8 cellular contexts compared by ENCODE assay signal in genomic region chr12:25364529-25365339, GRCh38.
DNase-seq lines count a peak whose midpoint lies in the region; ATAC-seq and TF ChIP-seq lines count a peak whose summit lies in the region.

No MANE protein-coding gene starts in this region.

- H3K9ac ChIP-seq in mammary epithelial cell (ENCODE audit: insufficient read depth, low read length), result no peak overlapping the region

- H3K36me3 Mint-ChIP-seq in CD8-positive, alpha-beta T cell, result no peaks in the 10 kb centered on the region
- H3K36me3 Mint-ChIP-seq in activated naive CD8-positive, alpha-beta T cell, result no peaks in the 10 kb centered on the region

- H3K9me3 ChIP-seq in CD8-positive, alpha-beta T cell (ENCODE audit: low read length), result no peaks in the 10 kb centered on the region
- no peaks in the 10 kb centered on the region for H3K9me3 ChIP-seq in mammary epithelial cell (replicated peaks; ENCODE audit: insufficient read depth, low read length)

- CTCF ChIA-PET in CD8-positive, alpha-beta T cell (lab: Charles Lee), result interaction anchor here (0.7 to 1.1 kb wide), 3 partner anchors 8 to 123 kb away, joined by 3 to 4 read pairs (median 4); no protein-coding TSS in a partner anchor
- CTCF ChIA-PET in mammary epithelial cell (lab: Charles Lee; ENCODE audit: low non-redundant PET), result no interaction called here

- no peak overlapping the region for H3K4me2 ChIP-seq in mammary epithelial cell (ENCODE audit: insufficient read depth, low read depth, low read length)

- POLR2A ChIA-PET in CD8-positive, alpha-beta T cell (lab: Charles Lee), result interaction anchor here (0.5 to 1.8 kb wide), 7 partner anchors 11 to 1649 kb away, joined by 3 to 6 read pairs (median 3); partner anchors contain the start of gene KRAS

- ATAC-seq in CD8-positive, alpha-beta T cell, result peak; percentile 55
- ATAC-seq in GM19468 (IDR thresholded peaks at IDR 0.05; ENCODE audit: extremely low read depth, unreplicated experiment), result peak; percentile 62
- peak; percentile 86 for ATAC-seq in HG03439 (IDR thresholded peaks at IDR 0.05; ENCODE audit: unreplicated experiment)

- H2AFZ ChIP-seq in mammary epithelial cell (ENCODE audit: low read depth, low read length), result no peak overlapping the region

- H4K20me1 ChIP-seq in mammary epithelial cell (ENCODE audit: insufficient read depth, low read length), result no peaks in the 10 kb centered on the region

- dilution Hi-C loops in mammary epithelial cell (cut with HindIII; ENCODE audit: low sequenced_read_pairs), result no loop called here

- no peaks in the 10 kb centered on the region for H3K27me3 Mint-ChIP-seq in CD8-positive, alpha-beta T cell (ENCODE audit: low read depth)
- no peaks in the 10 kb centered on the region for H3K27me3 Mint-ChIP-seq in activated naive CD8-positive, alpha-beta T cell

- H3K4me1 Mint-ChIP-seq in CD8-positive, alpha-beta T cell (ENCODE audit: low read depth), result peaks cover 14% of the 10 kb centered on the region
- H3K4me1 Mint-ChIP-seq in activated naive CD8-positive, alpha-beta T cell (ENCODE audit: low read depth), result peaks cover 13% of the 10 kb centered on the region

- WGBS in mammary epithelial cell (ENCODE audit: low coverage, missing lambda C conversion rate), result 77% methylated on average over 4 of the region's 5 CpGs

- H3K36me3 ChIP-seq in CD8-positive, alpha-beta T cell (ENCODE audit: insufficient read depth, low read length), result no peaks in the 10 kb centered on the region
- no peaks in the 10 kb centered on the region for H3K36me3 ChIP-seq in mammary epithelial cell (ENCODE audit: insufficient read depth, low read length)

- peaks cover 5% of the 10 kb centered on the region for H3K4me1 ChIP-seq in CD8-positive, alpha-beta T cell (ENCODE audit: insufficient read depth, low read length)
- H3K4me1 ChIP-seq in mammary epithelial cell (ENCODE audit: insufficient read depth, low read length), result peaks cover 4% of the 10 kb centered on the region

- H3K4me3 ChIP-seq in CD8-positive, alpha-beta T cell (ENCODE audit: low read depth, low read length), result no peak overlapping the region
- H3K4me3 ChIP-seq in mammary epithelial cell (replicated peaks in 1 of 3; ENCODE audit: insufficient read depth in 1 of 3, low read depth in 2 of 3, low read length in 3 of 3), result no peak overlapping the region

- H3K27me3 ChIP-seq in CD8-positive, alpha-beta T cell (ENCODE audit: insufficient read depth, low read length), result no peaks in the 10 kb centered on the region
- H3K27me3 ChIP-seq in mammary epithelial cell (ENCODE audit: insufficient read depth, low read length), result no peaks in the 10 kb centered on the region

- H3K9me3 Mint-ChIP-seq in CD8-positive, alpha-beta T cell, result no peaks in the 10 kb centered on the region
- H3K9me3 Mint-ChIP-seq in activated naive CD8-positive, alpha-beta T cell (ENCODE audit: low read depth), result no peaks in the 10 kb centered on the region

- in situ Hi-C loops in mammary epithelial cell (cut with MboI; ENCODE audit: low sequenced_read_pairs in 2 of 2), result no loop called here

- intact Hi-C loops in CD8-positive, alpha-beta T cell (cut with DNase I, micrococcal nuclease), result loop anchor here in 1 of 2 experiments (1.0 kb wide), 1 partner anchor 13 kb away; no protein-coding TSS in a partner anchor
- intact Hi-C loops in head of caudate nucleus (cut with DNase I), result no loop called here
- intact Hi-C loops in mammary epithelial cell (cut with micrococcal nuclease), result no loop called here

- H3K4me3 Mint-ChIP-seq in CD8-positive, alpha-beta T cell, result peak overlapping the region; percentile 42
- H3K4me3 Mint-ChIP-seq in activated naive CD8-positive, alpha-beta T cell, result peak overlapping the region; percentile 33

- BruUV-seq in mammary epithelial cell (replicated peaks; lab: Mats Ljungman, UMichigan), result no TSS peak

- H3K27ac ChIP-seq in CD8-positive, alpha-beta T cell (ENCODE audit: low read depth, low read length), result no peak overlapping the region
- H3K27ac ChIP-seq in mammary epithelial cell (ENCODE audit: insufficient read depth, low read depth, low read length), result no peak overlapping the region

- no peaks in the 10 kb centered on the region for H3K79me2 ChIP-seq in mammary epithelial cell (ENCODE audit: insufficient read depth, low read length)

- peak in 1 of 7 experiments; percentile 23 for DNase-seq in CD8-positive, alpha-beta T cell
- DNase-seq in head of caudate nucleus, result no peak
- no peak for DNase-seq in HPDE6-E6E7 (ENCODE audit: extremely low spot score)
- no peak for DNase-seq in DMS153 treated with DMSO at 0.1 percent for 48 hours (lab: John Stamatoyannopoulos, UW; ENCODE audit: unreplicated experiment)
- no peak for DNase-seq in mammary epithelial cell

- H3K27ac Mint-ChIP-seq in CD8-positive, alpha-beta T cell, result peak overlapping the region; percentile 7
- peak overlapping the region; percentile 79 for H3K27ac Mint-ChIP-seq in activated naive CD8-positive, alpha-beta T cell

- no peak for TF ChIP-seq CTCF in CD8-positive, alpha-beta T cell (IDR thresholded peaks at IDR 0.05)
- no peak for TF ChIP-seq CTCF in mammary epithelial cell (conservative IDR thresholded peaks at IDR 0.05 in 1 of 2, IDR thresholded peaks at IDR 0.05 in 1 of 2; ENCODE audit: extremely low read depth in 1 of 2, insufficient read depth in 1 of 2, low read depth in 1 of 2, low read length in 2 of 2)
